ENCODE assay signal across 8 cellular contexts in the genomic region with DNA sequence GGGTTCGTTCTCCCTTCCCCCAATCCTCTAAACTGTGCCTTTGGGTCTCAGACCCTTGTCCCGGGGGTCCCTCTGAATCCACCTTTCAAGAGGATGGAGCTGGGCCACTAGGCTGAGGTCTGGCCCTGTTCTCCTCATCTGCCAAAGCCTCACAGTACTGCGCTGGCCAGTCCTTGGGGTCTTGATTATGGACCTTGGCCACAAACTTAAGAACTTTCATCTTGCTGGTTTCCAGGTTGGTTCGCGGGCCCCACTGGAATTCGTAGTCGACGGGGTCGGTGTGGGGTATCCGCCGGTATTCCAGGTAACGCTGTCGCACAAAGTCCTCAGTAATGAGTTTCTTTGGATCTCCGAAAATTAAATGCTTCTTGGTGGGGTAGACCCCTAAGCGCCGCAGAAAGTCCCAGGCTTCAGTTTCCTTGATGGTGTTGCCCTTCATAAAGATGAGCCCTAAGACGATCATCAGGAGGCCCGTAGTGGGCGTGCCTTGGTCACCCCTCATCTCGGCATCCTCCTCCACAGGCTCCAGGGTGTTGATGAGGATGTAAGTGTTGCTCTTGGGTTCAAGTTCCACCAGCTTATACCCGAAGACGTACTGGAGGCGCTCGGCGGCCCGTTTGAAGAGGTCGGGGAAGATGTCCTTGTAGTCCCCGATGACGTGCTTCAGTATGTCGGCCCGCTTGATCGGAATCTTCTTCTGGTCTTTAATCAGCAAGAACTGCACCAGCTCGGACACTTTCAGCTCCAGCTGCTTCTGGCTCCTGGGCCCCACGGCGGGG. TPM values are rescaled to one million over a fixed set of nuclear protein-coding genes. Genes with fewer than 3 reads are reported as not detected.
A peak's percentile ranks its signal among the peaks of the same experiment; 100 is the strongest.
DNase-seq lines count a peak whose midpoint lies in the region; ATAC-seq and TF ChIP-seq lines count a peak whose summit lies in the region.

No MANE protein-coding gene starts in this region.

- peaks cover 38% of the 10 kb centered on the region for H3K4me1 ChIP-seq in DND-41 (ENCODE audit: insufficient read depth, low read length)
- peaks cover 9 to 33% of the 10 kb centered on the region in 2 donors for H3K4me1 ChIP-seq in left lung

- H3K36me3 ChIP-seq in DND-41 (ENCODE audit: insufficient read depth, low read length) = no peaks in the 10 kb centered on the region
- no peaks in the 10 kb centered on the region for H3K36me3 ChIP-seq in left lung

- peak; percentile 30 for DNase-seq in DND-41
- DNase-seq in activated CD4-positive, CD25-positive, alpha-beta regulatory T cell treated with anti-CD3 and anti-CD28 coated beads, Interleukin-2, amount 50 U/mL, for 16 hours (ENCODE audit: low read depth, low spot score) = peak; percentile 15
- peak; percentile 40 for DNase-seq in choroid plexus epithelial cell (ENCODE audit: low read depth)
- DNase-seq in left lung = peak in 1 of 2 donors; percentile 36
- DNase-seq in stimulated activated CD4-positive, alpha-beta T cell treated with anti-CD3 and anti-CD28 coated beads, TNF-alpha, amount 100 ng/mL, for 1 hour (ENCODE audit: low read depth in 3 of 3, low spot score in 1 of 3) = peak in 2 of 3 donors; percentile 10 to 25
- DNase-seq in NCI-H345 (lab: John Stamatoyannopoulos, UW) = no peak

- H3K27me3 ChIP-seq in DND-41 (ENCODE audit: insufficient read depth, low read length, poor library complexity) = no peaks in the 10 kb centered on the region
- no peaks in the 10 kb centered on the region for H3K27me3 ChIP-seq in left lung

- TF ChIP-seq CTCF in DND-41 (IDR thresholded peaks at IDR 0.05; ENCODE audit: borderline replicate concordance, extremely low read depth, low read length, poor library complexity, severe bottlenecking) (no peak), choroid plexus epithelial cell (conservative IDR thresholded peaks at IDR 0.05; ENCODE audit: low read depth, low read length) (no peak), left lung (IDR thresholded peaks at IDR 0.05) (no peak)

- peaks cover 32 to 47% (median 42%) of the 10 kb centered on the region in 3 donors for H3K4me1 Mint-ChIP-seq in IgD-negative memory B cell

- H3K4me3 Mint-ChIP-seq in IgD-negative memory B cell = peak overlapping the region; percentile 89 to 100 (median 98)

- peaks cover 0 to 4% (median 0%) of the 10 kb centered on the region in 3 donors for H3K9me3 Mint-ChIP-seq in IgD-negative memory B cell

- H3K9ac ChIP-seq in DND-41 (ENCODE audit: low read depth, low read length) = peak overlapping the region; percentile 89

- peak overlapping the region; percentile 74 for H3K4me2 ChIP-seq in DND-41 (ENCODE audit: insufficient read depth, low read length)

- H4K20me1 ChIP-seq in DND-41 (ENCODE audit: insufficient read depth, low read length) = peaks cover 6% of the 10 kb centered on the region; the same call in 1 of the 2 replicates

- H3K27ac ChIP-seq in DND-41 (ENCODE audit: low read length) = peak overlapping the region; percentile 68
- peak overlapping the region; percentile 88 to 89 for H3K27ac ChIP-seq in left lung

- H3K27ac Mint-ChIP-seq in IgD-negative memory B cell = peak overlapping the region; percentile 89 to 95 (median 92)

- ATAC-seq in DND-41 (ENCODE audit: insufficient read depth, low read depth) (peak; percentile 46), GM21526 (IDR thresholded peaks at IDR 0.05; ENCODE audit: low FRiP score, unreplicated experiment) (peak; percentile 31), left lung (peak; percentile 28)

- H2AFZ ChIP-seq in DND-41 (ENCODE audit: low read depth, low read length) = peak overlapping the region; percentile 87

- no peaks in the 10 kb centered on the region for H3K9me3 ChIP-seq in DND-41 (ENCODE audit: insufficient read depth, low read length, severe bottlenecking)
- H3K9me3 ChIP-seq in left lung = no peaks in the 10 kb centered on the region

- no peaks in the 10 kb centered on the region for H3K27me3 Mint-ChIP-seq in IgD-negative memory B cell

- H3K4me3 ChIP-seq in DND-41 (ENCODE audit: low read depth in 1 of 2, low read length in 2 of 2) (peak overlapping the region; percentile 61 to 79), choroid plexus epithelial cell (ENCODE audit: low read depth, low read length) (peak overlapping the region; percentile 81), left lung (peak overlapping the region; percentile 69 to 80)

- H3K79me2 ChIP-seq in DND-41 (ENCODE audit: insufficient read depth, low read length) = peaks cover 20% of the 10 kb centered on the region

- intact Hi-C loops in left lung (cut with DNase I) = no loop called here

- peaks cover 11% of the 10 kb centered on the region for H3K36me3 Mint-ChIP-seq in IgD-negative memory B cell

RNA-seq across cellular contexts. Expression of a gene that starts 0.7 kb away (rescaled TPM):
- polyA plus RNA-seq in IgD-negative memory B cell = 32.9 TPM
- total RNA-seq in left lung = 1 to 10 TPM; 6.2 to 7.3 TPM
